18 cellular contexts compared by ENCODE assay signal in genomic region chr3:32778389-32778788, GRCh38. TPM values are rescaled to one million over a fixed set of nuclear protein-coding genes. Genes with fewer than 3 reads are reported as not detected.
DNase-seq lines count a peak whose midpoint lies in the region; ATAC-seq and TF ChIP-seq lines count a peak whose summit lies in the region.
"Had no signal": no experiment of that assay in that cellular context is flagged by ENCODE, and none has a peak within 500 bp of the region (broad histone marks: within the 10 kb centered on the region; RNA-seq: fewer than 3 reads in every experiment).

No MANE protein-coding gene starts in this region.

- H3K27me3 Mint-ChIP-seq in activated CD4-positive, alpha-beta memory T cell treated with anti-CD3 and anti-CD28 coated beads for 36 hours = peaks cover 13% of the 10 kb centered on the region
- H3K27me3 Mint-ChIP-seq in activated CD4-positive, alpha-beta memory T cell treated with anti-CD3 and anti-CD28 coated beads, Interleukin-2, amount 10 ng/mL, durations not matched to agents 7 days and 5 days = peaks cover 8% of the 10 kb centered on the region
- no peaks in the 10 kb centered on the region for H3K27me3 Mint-ChIP-seq in H9 (ENCODE audit: low read depth)
- peaks cover 7% of the 10 kb centered on the region for H3K27me3 Mint-ChIP-seq in activated T-helper 1 cell treated with anti-CD3 and anti-CD28 coated beads, Interleukin-12 subunit alpha, Interleukin-12 subunit beta, Interleukin-2, Interleukin-4 antibody, amounts not matched to agents 30 ng/mL and 10 ng/mL and 1 ng/mL, durations not matched to agents 14 hours and 24 hours and 36 hours (ENCODE audit: insufficient read depth)

- H3K23ac ChIP-seq in H9 (ENCODE audit: insufficient read length, low read depth, low read length) = no peak overlapping the region
- H3K23ac ChIP-seq in mesendoderm (ENCODE audit: low read length) = no peak overlapping the region

- peaks cover 4% of the 10 kb centered on the region for H3K23me2 ChIP-seq in H9 (ENCODE audit: insufficient read length, low read depth, low read length, poor library complexity, severe bottlenecking)

- no peak; the same call in 2 of the 3 replicates for TF ChIP-seq CTCF in H9 (conservative IDR thresholded peaks at IDR 0.05)
- TF ChIP-seq CTCF in NB4 (IDR thresholded peaks at IDR 0.05; ENCODE audit: low read depth, low read length) = peak; percentile 16

- no peak overlapping the region for H3K4me2 ChIP-seq in H9 (ENCODE audit: insufficient read depth, insufficient read length, low read length)
- H3K4me2 ChIP-seq in mesendoderm (ENCODE audit: low read length) = no peak overlapping the region

- no peak overlapping the region for H3K27ac Mint-ChIP-seq in activated CD4-positive, alpha-beta memory T cell treated with anti-CD3 and anti-CD28 coated beads for 36 hours
- H3K27ac Mint-ChIP-seq in activated CD4-positive, alpha-beta memory T cell treated with anti-CD3 and anti-CD28 coated beads, Interleukin-2, amount 10 ng/mL, durations not matched to agents 7 days and 5 days = no peak overlapping the region
- peak overlapping the region; percentile 3 to 80 (median 59); a peak in 4 of 7 replicates for H3K27ac Mint-ChIP-seq in H9
- no peak overlapping the region for H3K27ac Mint-ChIP-seq in activated T-helper 1 cell treated with anti-CD3 and anti-CD28 coated beads, Interleukin-12 subunit alpha, Interleukin-12 subunit beta, Interleukin-2, Interleukin-4 antibody, amounts not matched to agents 30 ng/mL and 10 ng/mL and 1 ng/mL, durations not matched to agents 14 hours and 24 hours and 36 hours
- H3K27ac Mint-ChIP-seq: activated CD8-positive, alpha-beta memory T cell treated with anti-CD3 and anti-CD28 coated beads, Interleukin-2, amount 10 ng/mL, durations not matched to agents 7 days and 5 days had no signal

- no peak overlapping the region for H2BK20ac ChIP-seq in H9 (ENCODE audit: low read depth, low read length, poor library complexity, severe bottlenecking)

- H3K56ac ChIP-seq in H9 (ENCODE audit: insufficient read length, low read depth, low read length) (no peak overlapping the region), mesendoderm (ENCODE audit: low read length) (peak overlapping the region; percentile 17)

- H3K27ac ChIP-seq in H9 (ENCODE audit: insufficient read length, low read depth, low read length) = no peak overlapping the region
- no peak overlapping the region for H3K27ac ChIP-seq in mesendoderm (ENCODE audit: low read depth, low read length)
- H3K27ac ChIP-seq: heart left ventricle had no signal

- no peak overlapping the region for H3K4ac ChIP-seq in H9 (ENCODE audit: low read depth, low read length)
- no peak overlapping the region for H3K4ac ChIP-seq in mesendoderm (ENCODE audit: low read depth, low read length)

- H3K79me2 ChIP-seq in H9 (ENCODE audit: insufficient read depth, low read length) (no peaks in the 10 kb centered on the region), mesendoderm (ENCODE audit: control insufficient read depth, insufficient read depth, low read length) (no peaks in the 10 kb centered on the region)

- peaks cover under 1% of the 10 kb centered on the region for H3K36me3 ChIP-seq in mesendoderm (ENCODE audit: control insufficient read depth, insufficient read depth, low read length)

- no peak overlapping the region for H3T11ph ChIP-seq in H9 (ENCODE audit: low read length)

- H3K9ac ChIP-seq in H9 (ENCODE audit: extremely low read depth, insufficient read length, low read length) (no peak overlapping the region), mesendoderm (ENCODE audit: low read length) (no peak overlapping the region)

- H4K8ac ChIP-seq in H9 (replicated peaks; ENCODE audit: insufficient read length, low read depth, low read length) (no peak overlapping the region), mesendoderm (ENCODE audit: low read depth, low read length) (no peak overlapping the region)

- no peaks in the 10 kb centered on the region for H3K27me3 ChIP-seq in H9 (ENCODE audit: insufficient read depth, low read length)
- H3K27me3 ChIP-seq in mesendoderm (ENCODE audit: insufficient read depth, low read length, poor library complexity) = no peaks in the 10 kb centered on the region
- H3K27me3 ChIP-seq: heart left ventricle had no signal

- no peaks in the 10 kb centered on the region for H3K9me3 ChIP-seq in H9 (ENCODE audit: control insufficient read depth, low read depth, low read length)
- H3K9me3 ChIP-seq: heart left ventricle had no signal

- no CpG with 5 or more reads among the region's 4 CpGs for WGBS in H9 (ENCODE audit: extremely low coverage, insufficient read length, low lambda C conversion rate)
- no CpG with 5 or more reads among the region's 4 CpGs for WGBS in mesendoderm (ENCODE audit: extremely low coverage, insufficient coverage, low lambda C conversion rate)

- peak overlapping the region; percentile 8 for H2BK12ac ChIP-seq in H9 (ENCODE audit: insufficient read length, low read depth, low read length)

- no peak for TF ChIP-seq POLR2A in NB4 (IDR thresholded peaks at IDR 0.05; ENCODE audit: extremely low read depth, insufficient read length)

- intact Hi-C loops in activated CD4-positive, alpha-beta memory T cell treated with anti-CD3 and anti-CD28 coated beads for 36 hours (cut with micrococcal nuclease) = no loop called here
- intact Hi-C loops in activated T-helper 1 cell treated with anti-CD3 and anti-CD28 coated beads, Interleukin-12 subunit alpha, Interleukin-12 subunit beta, Interleukin-2, Interleukin-4 antibody, amounts not matched to agents 30 ng/mL and 10 ng/mL and 1 ng/mL, durations not matched to agents 14 hours and 24 hours and 36 hours (cut with micrococcal nuclease) = no loop called here

- H2AFZ ChIP-seq in H9 (ENCODE audit: low read length) = no peak overlapping the region

- H3K9me3 Mint-ChIP-seq in activated CD4-positive, alpha-beta memory T cell treated with anti-CD3 and anti-CD28 coated beads for 36 hours = no peaks in the 10 kb centered on the region
- no peaks in the 10 kb centered on the region for H3K9me3 Mint-ChIP-seq in activated CD4-positive, alpha-beta memory T cell treated with anti-CD3 and anti-CD28 coated beads, Interleukin-2, amount 10 ng/mL, durations not matched to agents 7 days and 5 days
- no peaks in the 10 kb centered on the region for H3K9me3 Mint-ChIP-seq in H9
- H3K9me3 Mint-ChIP-seq in activated T-helper 1 cell treated with anti-CD3 and anti-CD28 coated beads, Interleukin-12 subunit alpha, Interleukin-12 subunit beta, Interleukin-2, Interleukin-4 antibody, amounts not matched to agents 30 ng/mL and 10 ng/mL and 1 ng/mL, durations not matched to agents 14 hours and 24 hours and 36 hours = no peaks in the 10 kb centered on the region
- H3K9me3 Mint-ChIP-seq: CD8-positive, alpha-beta memory T cell had no signal

- no peaks in the 10 kb centered on the region for H4K20me1 ChIP-seq in H9 (ENCODE audit: control insufficient read depth, insufficient read depth, insufficient read length)

- peaks cover 10% of the 10 kb centered on the region for H3K4me1 Mint-ChIP-seq in activated CD4-positive, alpha-beta memory T cell treated with anti-CD3 and anti-CD28 coated beads for 36 hours (ENCODE audit: low read depth)
- peaks cover 4% of the 10 kb centered on the region for H3K4me1 Mint-ChIP-seq in activated CD4-positive, alpha-beta memory T cell treated with anti-CD3 and anti-CD28 coated beads, Interleukin-2, amount 10 ng/mL, durations not matched to agents 7 days and 5 days
- H3K4me1 Mint-ChIP-seq in H9 = peaks cover 54 to 61% of the 10 kb centered on the region in 2 experiments
- peaks cover 5% of the 10 kb centered on the region for H3K4me1 Mint-ChIP-seq in activated T-helper 1 cell treated with anti-CD3 and anti-CD28 coated beads, Interleukin-12 subunit alpha, Interleukin-12 subunit beta, Interleukin-2, Interleukin-4 antibody, amounts not matched to agents 30 ng/mL and 10 ng/mL and 1 ng/mL, durations not matched to agents 14 hours and 24 hours and 36 hours (ENCODE audit: low read depth)

- no peak overlapping the region for H3K14ac ChIP-seq in H9 (ENCODE audit: insufficient read depth, low read length)

- no peak overlapping the region for H2AK5ac ChIP-seq in H9 (ENCODE audit: insufficient read length, low read length)
- no peak overlapping the region for H2AK5ac ChIP-seq in mesendoderm (ENCODE audit: low read length)

- H3K79me1 ChIP-seq in H9 (ENCODE audit: insufficient read depth, low read depth, low read length, poor library complexity, severe bottlenecking) = no peaks in the 10 kb centered on the region
- H3K79me1 ChIP-seq in mesendoderm (ENCODE audit: low read length) = no peaks in the 10 kb centered on the region

- no peak for ATAC-seq in GM18870 (IDR thresholded peaks at IDR 0.05; ENCODE audit: unreplicated experiment)
- ATAC-seq: activated CD8-positive, alpha-beta memory T cell treated with anti-CD3 and anti-CD28 coated beads, Interleukin-2, amount 10 ng/mL, durations not matched to agents 7 days and 5 days; heart left ventricle; K562 had no signal

- H2BK5ac ChIP-seq in H9 (ENCODE audit: insufficient read length, low read length) = no peak overlapping the region
- no peak overlapping the region for H2BK5ac ChIP-seq in mesendoderm (ENCODE audit: low read length)

- H3K18ac ChIP-seq in H9 (ENCODE audit: insufficient read length, low read depth, low read length) = no peak overlapping the region
- no peak overlapping the region for H3K18ac ChIP-seq in mesendoderm (ENCODE audit: low read length)

- H3K36me3 Mint-ChIP-seq in activated CD4-positive, alpha-beta memory T cell treated with anti-CD3 and anti-CD28 coated beads for 36 hours = peaks cover 9% of the 10 kb centered on the region
- H3K36me3 Mint-ChIP-seq in activated CD4-positive, alpha-beta memory T cell treated with anti-CD3 and anti-CD28 coated beads, Interleukin-2, amount 10 ng/mL, durations not matched to agents 7 days and 5 days (ENCODE audit: low read depth) = peaks cover 11% of the 10 kb centered on the region
- peaks cover 11 to 30% (median 27%) of the 10 kb centered on the region in 3 experiments; a peak in 6 of 7 replicates for H3K36me3 Mint-ChIP-seq in H9 (ENCODE audit: insufficient read depth in 1 of 3, low read depth in 3 of 3)
- peaks cover 11% of the 10 kb centered on the region for H3K36me3 Mint-ChIP-seq in activated T-helper 1 cell treated with anti-CD3 and anti-CD28 coated beads, Interleukin-12 subunit alpha, Interleukin-12 subunit beta, Interleukin-2, Interleukin-4 antibody, amounts not matched to agents 30 ng/mL and 10 ng/mL and 1 ng/mL, durations not matched to agents 14 hours and 24 hours and 36 hours (ENCODE audit: low read depth)

- H4K91ac ChIP-seq in H9 (ENCODE audit: insufficient read length, low read depth, low read length) = no peak overlapping the region

- peak; percentile 48 for DNase-seq in activated CD4-positive, alpha-beta memory T cell treated with anti-CD3 and anti-CD28 coated beads for 36 hours
- no peak for DNase-seq in activated CD4-positive, alpha-beta memory T cell treated with anti-CD3 and anti-CD28 coated beads, Interleukin-2, amount 10 ng/mL, durations not matched to agents 7 days and 5 days
- DNase-seq in H9 (no peak), NB4 (ENCODE audit: low read depth) (peak; percentile 57), mesendoderm (no peak), NCI-H524 (lab: John Stamatoyannopoulos, UW) (no peak)
- DNase-seq in activated T-helper 1 cell treated with anti-CD3 and anti-CD28 coated beads, Interleukin-12 subunit alpha, Interleukin-12 subunit beta, Interleukin-2, Interleukin-4 antibody, amounts not matched to agents 30 ng/mL and 10 ng/mL and 1 ng/mL, durations not matched to agents 14 hours and 24 hours and 36 hours (ENCODE audit: low spot score) = no peak
- DNase-seq: activated CD8-positive, alpha-beta memory T cell treated with anti-CD3 and anti-CD28 coated beads, Interleukin-2, amount 10 ng/mL, durations not matched to agents 7 days and 5 days; activated naive CD4-positive, alpha-beta T cell treated with Interleukin-2 at 50 U/mL for 16 hours; CD8-positive, alpha-beta memory T cell; EL; heart left ventricle; NCI-H1417 treated with DMSO at 0.1 percent for 48 hours; NCI-H2171 treated with DMSO at 0.1 percent for 48 hours; NCI-H748 treated with DMSO at 0.1 percent for 48 hours; SW 1271 had no signal

- H3K4me3 ChIP-seq in NB4 (ENCODE audit: low read depth, low read length) (no peak overlapping the region), mesendoderm (ENCODE audit: low read length) (no peak overlapping the region)
- H3K4me3 ChIP-seq: heart left ventricle, K562 had no signal

- no peak overlapping the region for H3K4me3 Mint-ChIP-seq in activated CD4-positive, alpha-beta memory T cell treated with anti-CD3 and anti-CD28 coated beads for 36 hours
- H3K4me3 Mint-ChIP-seq in activated CD4-positive, alpha-beta memory T cell treated with anti-CD3 and anti-CD28 coated beads, Interleukin-2, amount 10 ng/mL, durations not matched to agents 7 days and 5 days = no peak overlapping the region
- H3K4me3 Mint-ChIP-seq in H9 = no peak overlapping the region
- H3K4me3 Mint-ChIP-seq in activated T-helper 1 cell treated with anti-CD3 and anti-CD28 coated beads, Interleukin-12 subunit alpha, Interleukin-12 subunit beta, Interleukin-2, Interleukin-4 antibody, amounts not matched to agents 30 ng/mL and 10 ng/mL and 1 ng/mL, durations not matched to agents 14 hours and 24 hours and 36 hours = no peak overlapping the region
- H3K4me3 Mint-ChIP-seq: activated CD8-positive, alpha-beta memory T cell treated with anti-CD3 and anti-CD28 coated beads, Interleukin-2, amount 10 ng/mL, durations not matched to agents 7 days and 5 days; CD8-positive, alpha-beta memory T cell had no signal

- no peak overlapping the region for H2BK15ac ChIP-seq in H9 (ENCODE audit: low read depth, low read length)
- no peak overlapping the region for H2BK15ac ChIP-seq in mesendoderm (replicated peaks; ENCODE audit: low read depth)

- POLR2A ChIA-PET in activated CD4-positive, alpha-beta memory T cell treated with anti-CD3 and anti-CD28 coated beads for 36 hours (lab: Charles Lee) = interaction anchor here (0.7 kb wide), 1 partner anchor 579 kb away, joined by 3 read pairs; no protein-coding TSS in a partner anchor
- POLR2A ChIA-PET in activated CD4-positive, alpha-beta memory T cell treated with anti-CD3 and anti-CD28 coated beads, Interleukin-2, amount 10 ng/mL, durations not matched to agents 7 days and 5 days (lab: Charles Lee) = interaction anchor here (0.9 kb wide), 1 partner anchor 17 kb away, joined by 3 read pairs; no protein-coding TSS in a partner anchor

- H4K5ac ChIP-seq in H9 (ENCODE audit: insufficient read length, low read depth, low read length) = no peak overlapping the region
- H4K5ac ChIP-seq in mesendoderm (ENCODE audit: low read length) = no peak overlapping the region

- no peak overlapping the region for H2BK120ac ChIP-seq in H9 (ENCODE audit: low read depth, low read length, poor library complexity, severe bottlenecking)
- H2BK120ac ChIP-seq in mesendoderm (ENCODE audit: low read depth, low read length) = no peak overlapping the region

- CTCF ChIA-PET in activated CD4-positive, alpha-beta memory T cell treated with anti-CD3 and anti-CD28 coated beads for 36 hours (lab: Charles Lee) = no interaction called here
- CTCF ChIA-PET in activated CD4-positive, alpha-beta memory T cell treated with anti-CD3 and anti-CD28 coated beads, Interleukin-2, amount 10 ng/mL, durations not matched to agents 7 days and 5 days (lab: Charles Lee) = interaction anchor here (0.9 kb wide), 1 partner anchor 495 kb away, joined by 4 read pairs; no protein-coding TSS in a partner anchor

- H3K4me1 ChIP-seq in H9 (ENCODE audit: insufficient read depth, low read length) = peaks cover 20% of the 10 kb centered on the region; the same call in 1 of the 2 replicates
- peaks cover 8% of the 10 kb centered on the region for H3K4me1 ChIP-seq in mesendoderm (ENCODE audit: control insufficient read depth, low read depth, low read length)

RNA-seq across cellular contexts. Expression of gene TRIM71, which starts 39.4 kb away (rescaled TPM):
- under 1 TPM; 0.02 TPM for total RNA-seq in activated CD4-positive, alpha-beta memory T cell treated with anti-CD3 and anti-CD28 coated beads for 36 hours
- total RNA-seq in activated CD4-positive, alpha-beta memory T cell treated with anti-CD3 and anti-CD28 coated beads, Interleukin-2, amount 10 ng/mL, durations not matched to agents 7 days and 5 days = not detected
- total RNA-seq in H9 (2021) = 364 and 376 TPM in 2 replicates
- polyA plus RNA-seq in mesendoderm (2013, experiment 1 of 2) = 53.0 TPM
- 51.3 TPM for polyA plus RNA-seq in mesendoderm (2013, experiment 2 of 2)
- 0.08 TPM in 1 of 2 replicates, not detected in the other for total RNA-seq in activated T-helper 1 cell treated with anti-CD3 and anti-CD28 coated beads, Interleukin-12 subunit alpha, Interleukin-12 subunit beta, Interleukin-2, Interleukin-4 antibody, amounts not matched to agents 30 ng/mL and 10 ng/mL and 1 ng/mL, durations not matched to agents 14 hours and 24 hours and 36 hours
- polyA plus RNA-seq: CD8-positive, alpha-beta memory T cell; heart left ventricle had no signal

Comparison
In these comparisons a context has a peak if more than half of its experiments do, and no peak if none do; other contexts are left out.
1. DNase-seq: peak in activated CD4-positive, alpha-beta memory T cell treated with anti-CD3 and anti-CD28 coated beads for 36 hours (single experiment) and NB4 (single experiment); none in activated CD4-positive, alpha-beta memory T cell treated with anti-CD3 and anti-CD28 coated beads, Interleukin-2, amount 10 ng/mL, durations not matched to agents 7 days and 5 days (single experiment), H9 (single experiment), mesendoderm (single experiment), activated T-helper 1 cell treated with anti-CD3 and anti-CD28 coated beads, Interleukin-12 subunit alpha, Interleukin-12 subunit beta, Interleukin-2, Interleukin-4 antibody, amounts not matched to agents 30 ng/mL and 10 ng/mL and 1 ng/mL, durations not matched to agents 14 hours and 24 hours and 36 hours (single experiment) and NCI-H524 (0 of 2).
2. H3K27ac Mint-ChIP-seq: peak in H9 (3 of 3); none in activated CD4-positive, alpha-beta memory T cell treated with anti-CD3 and anti-CD28 coated beads for 36 hours (single experiment), activated CD4-positive, alpha-beta memory T cell treated with anti-CD3 and anti-CD28 coated beads, Interleukin-2, amount 10 ng/mL, durations not matched to agents 7 days and 5 days (single experiment) and activated T-helper 1 cell treated with anti-CD3 and anti-CD28 coated beads, Interleukin-12 subunit alpha, Interleukin-12 subunit beta, Interleukin-2, Interleukin-4 antibody, amounts not matched to agents 30 ng/mL and 10 ng/mL and 1 ng/mL, durations not matched to agents 14 hours and 24 hours and 36 hours (single experiment).
3. RNA of gene TRIM71, which starts 39.4 kb away (total RNA-seq): 364 to 376 TPM in H9; 0.08 TPM in activated T-helper 1 cell treated with anti-CD3 and anti-CD28 coated beads, Interleukin-12 subunit alpha, Interleukin-12 subunit beta, Interleukin-2, Interleukin-4 antibody, amounts not matched to agents 30 ng/mL and 10 ng/mL and 1 ng/mL, durations not matched to agents 14 hours and 24 hours and 36 hours, not detected in activated CD4-positive, alpha-beta memory T cell treated with anti-CD3 and anti-CD28 coated beads, Interleukin-2, amount 10 ng/mL, durations not matched to agents 7 days and 5 days and 0.02 TPM in activated CD4-positive, alpha-beta memory T cell treated with anti-CD3 and anti-CD28 coated beads for 36 hours; every median in the first group is over 100 times any median in the second.